Comparison of ENCODE assay signal across 2 cellular contexts in the genomic region with DNA sequence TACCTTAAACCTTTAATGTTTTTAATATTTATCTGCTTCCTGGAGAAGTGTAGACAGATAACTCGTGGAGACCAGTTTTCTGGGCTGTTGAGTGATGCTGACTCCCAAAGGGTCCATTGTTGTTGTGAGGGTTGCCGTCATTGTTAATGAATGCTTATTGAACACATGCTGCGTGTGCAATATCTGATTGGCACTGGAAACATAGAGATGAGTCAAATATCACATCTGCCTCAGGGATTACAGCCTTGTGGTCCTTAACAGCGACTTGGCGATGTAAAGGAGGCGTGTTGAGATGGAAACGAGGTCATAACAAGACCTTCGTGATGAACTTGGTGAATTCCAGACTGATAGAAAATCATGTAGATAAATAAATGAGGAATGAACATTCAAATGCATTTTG.
TF ChIP-seq lines count a peak whose summit lies in the region.

No MANE protein-coding gene starts in this region.

TF ChIP-seq in SK-N-SH, 30 proteins besides CTCF, POLR2A, EP300 and RAD21 (continued from another document):
- TF ChIP-seq IRF3 (IDR thresholded peaks at IDR 0.05; ENCODE audit: low read depth, low read length) (no peak), TEAD4 (IDR thresholded peaks at IDR 0.05; ENCODE audit: borderline replicate concordance, insufficient read depth) (no peak), FOXJ3 (CRISPR knock-in tag; IDR thresholded peaks at IDR 0.05) (peak; percentile 31; the same call in 1 of the 2 replicates), SMC3 (IDR thresholded peaks at IDR 0.05; ENCODE audit: low read depth, low read length) (no peak), NFIC (IDR thresholded peaks at IDR 0.05; ENCODE audit: borderline replicate concordance) (no peak)

TF ChIP-seq in SK-N-SH treated with all-trans-retinoic acid at 6 μM for 48 hours, 23 proteins besides CTCF, POLR2A, EP300 and RAD21 (continued from another document):
- TF ChIP-seq ARNTL (CRISPR knock-in tag; IDR thresholded peaks at IDR 0.05; ENCODE audit: borderline replicate concordance, low read depth) (no peak), ZFP3 (CRISPR knock-in tag; IDR thresholded peaks at IDR 0.05) (no peak), GLIS3 (CRISPR knock-in tag; IDR thresholded peaks at IDR 0.05) (no peak), TSHZ2 (CRISPR knock-in tag; IDR thresholded peaks at IDR 0.05) (no peak), OSR1 (CRISPR knock-in tag; IDR thresholded peaks at IDR 0.05) (no peak), PPARA (CRISPR knock-in tag; IDR thresholded peaks at IDR 0.05; ENCODE audit: borderline replicate concordance) (no peak), ESRRG (CRISPR knock-in tag; IDR thresholded peaks at IDR 0.05) (no peak), TCF4 (CRISPR knock-in tag; IDR thresholded peaks at IDR 0.05; ENCODE audit: borderline replicate concordance) (no peak), ZNF70 (CRISPR knock-in tag; IDR thresholded peaks at IDR 0.05) (no peak)
- TF ChIP-seq, protein P1, sequence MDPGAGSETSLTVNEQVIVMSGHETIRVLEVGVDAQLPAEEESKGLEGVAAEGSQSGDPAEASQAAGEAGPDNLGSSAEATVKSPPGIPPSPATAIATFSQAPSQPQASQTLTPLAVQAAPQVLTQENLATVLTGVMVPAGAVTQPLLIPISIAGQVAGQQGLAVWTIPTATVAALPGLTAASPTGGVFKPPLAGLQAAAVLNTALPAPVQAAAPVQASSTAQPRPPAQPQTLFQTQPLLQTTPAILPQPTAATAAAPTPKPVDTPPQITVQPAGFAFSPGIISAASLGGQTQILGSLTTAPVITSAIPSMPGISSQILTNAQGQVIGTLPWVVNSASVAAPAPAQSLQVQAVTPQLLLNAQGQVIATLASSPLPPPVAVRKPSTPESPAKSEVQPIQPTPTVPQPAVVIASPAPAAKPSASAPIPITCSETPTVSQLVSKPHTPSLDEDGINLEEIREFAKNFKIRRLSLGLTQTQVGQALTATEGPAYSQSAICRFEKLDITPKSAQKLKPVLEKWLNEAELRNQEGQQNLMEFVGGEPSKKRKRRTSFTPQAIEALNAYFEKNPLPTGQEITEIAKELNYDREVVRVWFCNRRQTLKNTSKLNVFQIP (CRISPR knock-in tag; IDR thresholded peaks at IDR 0.05; ENCODE audit: borderline replicate concordance, low read depth), result no peak
- TF ChIP-seq, protein P2, sequence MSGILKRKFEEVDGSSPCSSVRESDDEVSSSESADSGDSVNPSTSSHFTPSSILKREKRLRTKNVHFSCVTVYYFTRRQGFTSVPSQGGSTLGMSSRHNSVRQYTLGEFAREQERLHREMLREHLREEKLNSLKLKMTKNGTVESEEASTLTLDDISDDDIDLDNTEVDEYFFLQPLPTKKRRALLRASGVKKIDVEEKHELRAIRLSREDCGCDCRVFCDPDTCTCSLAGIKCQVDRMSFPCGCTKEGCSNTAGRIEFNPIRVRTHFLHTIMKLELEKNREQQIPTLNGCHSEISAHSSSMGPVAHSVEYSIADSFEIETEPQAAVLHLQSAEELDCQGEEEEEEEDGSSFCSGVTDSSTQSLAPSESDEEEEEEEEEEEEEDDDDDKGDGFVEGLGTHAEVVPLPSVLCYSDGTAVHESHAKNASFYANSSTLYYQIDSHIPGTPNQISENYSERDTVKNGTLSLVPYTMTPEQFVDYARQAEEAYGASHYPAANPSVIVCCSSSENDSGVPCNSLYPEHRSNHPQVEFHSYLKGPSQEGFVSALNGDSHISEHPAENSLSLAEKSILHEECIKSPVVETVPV (CRISPR knock-in tag; IDR thresholded peaks at IDR 0.05), result no peak
TF ChIP-seq in SK-N-SH treated with all-trans-retinoic acid at 6 μM for 48 hours: peak in this region for 0.
